Comparison of ENCODE assay signal across 29 cellular contexts in the genomic region with DNA sequence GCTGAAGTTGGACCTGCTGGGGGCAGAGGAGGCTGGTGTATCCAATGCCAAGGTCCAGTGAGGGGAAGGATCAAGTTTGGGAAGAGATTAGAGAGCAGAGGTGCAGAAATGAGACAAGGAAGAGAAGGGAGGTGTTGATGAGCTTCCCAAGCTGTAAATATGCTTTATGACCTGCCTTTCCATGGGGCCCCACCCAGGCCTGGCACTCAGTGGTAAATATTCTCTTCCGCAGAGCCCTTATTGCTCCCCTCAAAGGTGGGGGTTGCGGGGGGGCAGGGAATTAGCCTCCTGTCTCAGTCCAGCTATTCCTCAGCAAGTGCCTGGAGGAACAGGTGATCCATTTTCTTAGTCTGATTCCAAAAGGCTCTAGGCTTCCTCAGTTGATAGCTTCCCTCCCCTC. TPM values are rescaled to one million over a fixed set of nuclear protein-coding genes. Genes with fewer than 3 reads are reported as not detected.
DNase-seq lines count a peak whose midpoint lies in the region; ATAC-seq, FAIRE-seq and TF ChIP-seq lines count a peak whose summit lies in the region.
"Had no signal": no experiment of that assay in that cellular context is flagged by ENCODE, and none has a peak within 500 bp of the region (broad histone marks: within the 10 kb centered on the region; RNA-seq: fewer than 3 reads in every experiment).

No MANE protein-coding gene starts in this region.

- no peak overlapping the region for H2AFZ ChIP-seq in Loucy (ENCODE audit: low read length)

- no peaks in the 10 kb centered on the region for H3K27me3 ChIP-seq in Loucy (ENCODE audit: insufficient read depth, low read length, poor library complexity, severe bottlenecking)
- H3K27me3 ChIP-seq in small intestine (ENCODE audit: control insufficient read depth in 2 of 2, insufficient read depth in 2 of 2, low read length in 2 of 2), result no peaks in the 10 kb centered on the region
- H3K27me3 ChIP-seq: BLaER1 treated with 17β-estradiol and CSF1 and Interleukin-3, amounts not matched to agents 10 nM and 100 nM had no signal

- intact Hi-C loops in left colon (cut with DNase I, micrococcal nuclease), result no loop called here

- no peak for ATAC-seq in T-helper 17 cell
- ATAC-seq in left colon, result peak; percentile 66
- no peak for ATAC-seq in HG02852 (IDR thresholded peaks at IDR 0.05; ENCODE audit: unreplicated experiment)
- ATAC-seq in GM18907 (IDR thresholded peaks at IDR 0.05; ENCODE audit: unreplicated experiment), result no peak
- ATAC-seq: A549, HCT116 had no signal

- H3K9me3 ChIP-seq in Loucy (ENCODE audit: insufficient read depth, low read depth, low read length) (no peaks in the 10 kb centered on the region), T-helper 17 cell (ENCODE audit: control insufficient read depth, low read length, poor library complexity, severe bottlenecking) (no peaks in the 10 kb centered on the region), small intestine (ENCODE audit: control insufficient read depth, low read depth) (no peaks in the 10 kb centered on the region)
- H3K9me3 ChIP-seq: A549; BLaER1 treated with 17β-estradiol and CSF1 and Interleukin-3, amounts not matched to agents 10 nM and 100 nM had no signal

- 12 to 76% (median 52%) methylated on average over 2 of the region's 2 CpGs for WGBS in small intestine, 3 donors

- no peaks in the 10 kb centered on the region for H3K9me2 ChIP-seq in Loucy (replicated peaks; ENCODE audit: low read depth, low read length)

- peaks cover 2% of the 10 kb centered on the region for H3K4me1 Mint-ChIP-seq in T-helper 17 cell
- H3K4me1 Mint-ChIP-seq: IgD-negative memory B cell had no signal

- H3K27ac Mint-ChIP-seq in T-helper 17 cell, result no peak overlapping the region

- H3K4me3 ChIP-seq in Loucy (ENCODE audit: low read length, poor library complexity, severe bottlenecking) (no peak overlapping the region), small intestine (ENCODE audit: low read depth in 1 of 2, low read length in 2 of 2) (no peak overlapping the region)
- H3K4me3 ChIP-seq: A549; BLaER1 treated with 17β-estradiol and CSF1 and Interleukin-3, amounts not matched to agents 10 nM and 100 nM had no signal

- peaks cover 10% of the 10 kb centered on the region for H3K4me1 ChIP-seq in Loucy (ENCODE audit: insufficient read depth, low read length, poor library complexity, severe bottlenecking)
- peaks cover 4% of the 10 kb centered on the region in 2 donors for H3K4me1 ChIP-seq in small intestine (ENCODE audit: control insufficient read depth in 2 of 2, insufficient read depth in 1 of 2, low read depth in 1 of 2, low read length in 1 of 2)

- H4K20me1 ChIP-seq in Loucy (ENCODE audit: insufficient read depth, low read length, poor library complexity, severe bottlenecking), result no peaks in the 10 kb centered on the region

- peak overlapping the region; percentile 31 for H3K4me3 Mint-ChIP-seq in T-helper 17 cell
- H3K4me3 Mint-ChIP-seq: CD4-positive, alpha-beta memory T cell; IgD-negative memory B cell had no signal

- no peak overlapping the region for H3K4me2 ChIP-seq in Loucy (ENCODE audit: low read depth, low read length, poor library complexity, severe bottlenecking)
- H3K4me2 ChIP-seq: A549 had no signal

- peaks cover 15% of the 10 kb centered on the region for H3K27me3 Mint-ChIP-seq in T-helper 17 cell
- H3K27me3 Mint-ChIP-seq: CD4-positive, alpha-beta memory T cell had no signal

- FAIRE-seq in small intestine (lab: Jason Lieb, UNC), result no peak
- FAIRE-seq: A549, GM19239 had no signal

- TF ChIP-seq CTCF in Loucy (conservative IDR thresholded peaks at IDR 0.05; ENCODE audit: low read length), result no peak

- DNase-seq in T-helper 17 cell, result no peak
- DNase-seq in left colon, result peak; percentile 82 to 85
- DNase-seq in small intestine, result peak; percentile 55
- no peak for DNase-seq in GF-D8 (lab: John Stamatoyannopoulos, UW)
- DNase-seq: AML-193; CD4-positive, alpha-beta memory T cell; COR-L47; DMS53; NCI-H1092; NCI-H1417 treated with DMSO at 0.1 percent for 48 hours; NCI-H1694 treated with DMSO at 0.1 percent for 48 hours; NCI-H2081; NCI-H2227 treated with DMSO at 0.1 percent for 48 hours; NCI-H69; RPMI8226; SHP77 treated with DMSO at 0.1 percent for 48 hours had no signal

- H3K27ac ChIP-seq in small intestine (ENCODE audit: low read depth in 1 of 2, low read length in 1 of 2), result peak overlapping the region in 1 of 2 donors; percentile 32
- H3K27ac ChIP-seq: A549; BLaER1 treated with 17β-estradiol and CSF1 and Interleukin-3, amounts not matched to agents 10 nM and 100 nM; HL-60 had no signal

- H3K36me3 Mint-ChIP-seq in T-helper 17 cell (ENCODE audit: low read depth), result peaks cover 2% of the 10 kb centered on the region
- H3K36me3 Mint-ChIP-seq: CD4-positive, alpha-beta memory T cell; IgD-negative memory B cell had no signal

- H3F3A ChIP-seq in Loucy (ENCODE audit: low read depth), result no peaks in the 10 kb centered on the region

- H3K79me2 ChIP-seq in Loucy (ENCODE audit: insufficient read depth, low read length), result no peaks in the 10 kb centered on the region

- no peaks in the 10 kb centered on the region for H3K36me3 ChIP-seq in Loucy (ENCODE audit: insufficient read depth, low read length)
- H3K36me3 ChIP-seq in small intestine (ENCODE audit: control insufficient read depth in 2 of 2, insufficient read depth in 2 of 2, low read length in 2 of 2), result no peaks in the 10 kb centered on the region

- peak overlapping the region; percentile 21 for H3K9ac ChIP-seq in Loucy (ENCODE audit: low read depth, low read length, poor library complexity, severe bottlenecking)

RNA-seq across cellular contexts. Expression of a gene that starts 24.1 kb away (rescaled TPM):
- total RNA-seq in T-helper 17 cell (1 to 10 TPM; 1.8 to 2.6 TPM), left colon (10 to 100 TPM; 70.3 to 74.1 TPM)
- polyA plus RNA-seq in small intestine, result 10 to 100 TPM; 14.1 to 30.7 (median 15.1) TPM
- polyA plus RNA-seq: IgD-negative memory B cell had no signal

RNA-seq across cellular contexts. Expression of a gene that starts 47.9 kb away (rescaled TPM):
- not detected for total RNA-seq in T-helper 17 cell
- total RNA-seq in left colon, result 1 to 10 TPM; 1.2 to 3.3 TPM
- 10 to 100 TPM; 14.6 to 88.6 (median 64.0) TPM for polyA plus RNA-seq in small intestine
- total RNA-seq: CD4-positive, alpha-beta memory T cell; Daoy; G401; H4; NCI-H460 had no signal
- polyA plus RNA-seq: CD4-positive, alpha-beta memory T cell; IgD-negative memory B cell had no signal

RNA-seq across cellular contexts. Expression of a gene that starts 59.3 kb away (rescaled TPM):
- total RNA-seq in T-helper 17 cell (10 to 100 TPM; 86.2 to 87.5 TPM), left colon (100 to 1,000 TPM; 133 to 145 TPM)
- 100 to 1,000 TPM in 2 of 3 donors, 10 to 100 TPM in 1; 79.7 to 125 (median 103) TPM for polyA plus RNA-seq in small intestine

Comparison
In these comparisons a context has a peak if more than half of its experiments do, and no peak if none do; other contexts are left out.
1. DNase-seq: peak in left colon (2 of 2) and small intestine (single experiment); none in T-helper 17 cell (0 of 3) and GF-D8 (single experiment).
2. RNA of a gene that starts 24.1 kb away (total RNA-seq): 70.3 to 74.1 TPM in left colon; 1.8 to 2.6 TPM in T-helper 17 cell; every median in the first group is over 10 times any median in the second.